8 cellular contexts compared by ENCODE assay signal in the genomic region with DNA sequence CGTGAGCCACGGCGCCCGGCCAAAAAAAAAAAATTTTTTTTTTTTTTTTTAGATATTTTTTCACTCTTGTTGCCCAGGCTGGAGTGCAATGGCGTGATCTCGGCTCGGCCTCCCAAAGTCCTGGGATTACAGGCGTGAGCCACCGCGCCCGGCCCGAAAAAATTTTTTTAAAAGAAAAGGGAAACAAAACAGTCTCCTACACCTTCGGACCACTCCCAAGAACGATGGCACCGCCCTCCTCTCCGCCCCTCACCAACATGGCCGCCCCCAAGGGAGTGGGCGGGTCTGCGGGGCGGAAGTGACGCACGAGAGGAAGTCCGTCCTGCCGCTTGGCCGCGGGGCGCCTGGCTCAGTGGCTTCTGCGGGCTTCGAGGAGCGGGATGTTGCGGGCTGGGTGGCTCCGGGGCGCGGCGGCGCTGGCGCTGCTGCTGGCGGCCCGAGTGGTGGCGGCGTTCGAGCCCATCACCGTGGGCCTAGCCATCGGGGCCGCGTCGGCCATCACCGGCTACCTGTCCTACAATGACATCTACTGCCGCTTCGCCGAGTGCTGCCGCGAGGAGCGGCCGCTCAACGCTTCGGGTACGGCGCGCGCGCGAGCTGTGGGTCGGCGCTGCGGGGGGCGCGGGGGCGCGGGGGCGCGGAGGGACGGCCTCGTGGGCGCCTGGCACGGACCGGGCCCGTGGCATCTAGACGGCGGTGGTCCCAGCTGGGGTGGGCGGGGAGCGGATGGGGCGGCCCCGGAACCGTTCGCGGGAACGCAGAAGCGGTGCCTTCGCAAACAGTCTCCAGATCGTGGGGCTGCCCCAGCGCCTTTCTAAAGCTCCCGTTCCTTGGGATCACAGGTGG. TPM values are rescaled to one million over a fixed set of nuclear protein-coding genes. Genes with fewer than 3 reads are reported as not detected.
DNase-seq lines count a peak whose midpoint lies in the region; ATAC-seq and TF ChIP-seq lines count a peak whose summit lies in the region.

A gene with protein sequence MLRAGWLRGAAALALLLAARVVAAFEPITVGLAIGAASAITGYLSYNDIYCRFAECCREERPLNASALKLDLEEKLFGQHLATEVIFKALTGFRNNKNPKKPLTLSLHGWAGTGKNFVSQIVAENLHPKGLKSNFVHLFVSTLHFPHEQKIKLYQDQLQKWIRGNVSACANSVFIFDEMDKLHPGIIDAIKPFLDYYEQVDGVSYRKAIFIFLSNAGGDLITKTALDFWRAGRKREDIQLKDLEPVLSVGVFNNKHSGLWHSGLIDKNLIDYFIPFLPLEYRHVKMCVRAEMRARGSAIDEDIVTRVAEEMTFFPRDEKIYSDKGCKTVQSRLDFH (plus strand): TSS at position 352 of the 846 bp plus-strand sequence. CDS start 29 bp downstream, at position 381.

- TF ChIP-seq CTCF in spleen (IDR thresholded peaks at IDR 0.05 in 8 of 11, conservative IDR thresholded peaks at IDR 0.05 in 3 of 11) = peak in 1 of 11 experiments; percentile 34

- peak within 1 kb of the TSS; percentile 71 for H3K27ac ChIP-seq in caudate nucleus (ENCODE audit: low read depth, low read length)
- H3K27ac ChIP-seq in spleen = peak within 1 kb of the TSS; percentile 87 to 95 (median 92)

- peak; percentile 86 for TF ChIP-seq POLR2A in GM18951 (IDR thresholded peaks at IDR 0.05; ENCODE audit: extremely low read depth, insufficient read depth, insufficient read length)
- peak in 2 of 3 donors; percentile 44 for TF ChIP-seq POLR2A in spleen (IDR thresholded peaks at IDR 0.05)

- intact Hi-C loops in spleen (cut with DNase I; ENCODE audit: low total_unique reads) = no loop called here

- H3K27me3 ChIP-seq in spleen (replicated peaks in 1 of 7) = no peaks in the 10 kb centered on the region

- peak; percentile 92 for DNase-seq in AG08395 (ENCODE audit: low spot score)
- peak; percentile 96 for DNase-seq in NCI-H345 (lab: John Stamatoyannopoulos, UW)
- DNase-seq in activated CD4-positive, CD25-positive, alpha-beta regulatory T cell (lab: John Stamatoyannopoulos, UW) = peak; percentile 87 to 91 (median 89)
- DNase-seq in caudate nucleus (lab: John Stamatoyannopoulos, UW) = peak in 60 of 61 donors; percentile 34 to 96 (median 86)
- DNase-seq in inferior parietal cortex (ENCODE audit: extremely low spot score) = peak; percentile 96
- DNase-seq in spleen = peak; percentile 98

- in situ Hi-C loops in GM18951 (cut with MboI; ENCODE audit: low sequenced_read_pairs, unreplicated experiment) = no loop called here

- H3K9me3 ChIP-seq in spleen = no peaks in the 10 kb centered on the region

- peaks cover 8 to 46% (median 22%) of the 10 kb centered on the region in 6 donors for H3K4me1 ChIP-seq in spleen

- WGBS in spleen, 5 donors = 0 to 1% (median 1%) methylated on average over 48 to 93 of the region's 93 CpGs

- ATAC-seq in HG03196 (IDR thresholded peaks at IDR 0.05; ENCODE audit: unreplicated experiment) = peak; percentile 77

- peaks cover 0 to 39% (median 11%) of the 10 kb centered on the region in 6 donors for H3K36me3 ChIP-seq in spleen

- peak within 1 kb of the TSS; percentile 75 to 95 (median 90) for H3K4me3 ChIP-seq in spleen

RNA-seq across cellular contexts. Expression of the gene that starts here (rescaled TPM):
- total RNA-seq in spleen = 10 to 100 TPM; 16.1 to 38.0 (median 18.9) TPM
- 1 to 10 TPM; 5.3 to 8.3 (median 6.3) TPM for polyA plus RNA-seq in spleen

Comparison
In these comparisons a context has a peak if more than half of its experiments do, and no peak if none do; other contexts are left out.
1. Peak in every context shown above with its lines: DNase-seq, ATAC-seq, H3K4me3 ChIP-seq and H3K27ac ChIP-seq.